3 cellular contexts compared by ENCODE assay signal in the genomic region with DNA sequence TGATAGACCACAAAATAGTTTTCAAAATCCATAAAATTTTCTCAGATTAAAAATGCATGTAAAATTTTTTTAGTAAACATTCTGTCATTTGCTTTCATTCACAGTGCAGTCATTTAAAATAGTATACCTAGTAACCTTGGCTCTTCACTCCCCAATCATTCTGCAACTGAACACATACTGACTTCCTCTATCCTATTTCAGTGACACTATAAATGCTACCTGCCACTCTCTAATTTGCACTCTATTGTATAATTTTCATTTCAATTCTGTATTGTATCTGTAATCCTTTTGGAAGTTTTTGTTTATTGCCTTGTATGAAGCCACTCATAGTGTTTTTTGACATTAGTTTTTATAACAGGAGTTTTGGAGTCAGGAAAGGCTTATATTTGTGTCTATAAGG.
"Had no signal": no experiment of that assay in that cellular context is flagged by ENCODE, and none has a peak within 500 bp of the region (broad histone marks: within the 10 kb centered on the region; RNA-seq: fewer than 3 reads in every experiment).

No MANE protein-coding gene starts in this region.

- DNase-seq: GDM1, GF-D8 had no signal

- H3K4me3 ChIP-seq: GM12878 had no signal
